In genomic region chr20:63736893-63737689, GRCh38 we compare ENCODE assay signal across 9 cellular contexts. TPM values are rescaled to one million over a fixed set of nuclear protein-coding genes. Genes with fewer than 3 reads are reported as not detected.
DNase-seq lines count a peak whose midpoint lies in the region; ATAC-seq and TF ChIP-seq lines count a peak whose summit lies in the region.
"Had no signal": no experiment of that assay in that cellular context is flagged by ENCODE, and none has a peak within 500 bp of the region (broad histone marks: within the 10 kb centered on the region; RNA-seq: fewer than 3 reads in every experiment).

No MANE protein-coding gene starts in this region.

- no peak for TF ChIP-seq CTCF in SK-N-SH (IDR thresholded peaks at IDR 0.05)
- TF ChIP-seq CTCF in activated CD8-positive, alpha-beta T cell treated with anti-CD3 and anti-CD28 coated beads for 36 hours (IDR thresholded peaks at IDR 0.05) = no peak
- no peak for TF ChIP-seq CTCF in thoracic aorta (IDR thresholded peaks at IDR 0.05)
- TF ChIP-seq CTCF in PC-3 (conservative IDR thresholded peaks at IDR 0.05; ENCODE audit: low read depth, low read length) = no peak

- H3K9me3 Mint-ChIP-seq in activated CD8-positive, alpha-beta T cell treated with anti-CD3 and anti-CD28 coated beads for 36 hours = no peaks in the 10 kb centered on the region

- no peak for ATAC-seq in SK-N-SH treated with all-trans-retinoic acid at 6 μM for 48 hours
- ATAC-seq in activated CD8-positive, alpha-beta T cell treated with anti-CD3 and anti-CD28 coated beads for 36 hours = peak; percentile 24
- ATAC-seq in thoracic aorta (ENCODE audit: insufficient number of reproducible peaks, low FRiP score, low read depth) = no peak
- no peak for ATAC-seq in PC-3
- ATAC-seq in GM18861 (IDR thresholded peaks at IDR 0.05; ENCODE audit: unreplicated experiment) = no peak

- DNase-seq in SK-N-SH = peak; percentile 31
- DNase-seq in activated CD8-positive, alpha-beta T cell treated with anti-CD3 and anti-CD28 coated beads for 36 hours = peak; percentile 75
- no peak for DNase-seq in thoracic aorta (ENCODE audit: low spot score)
- DNase-seq in hepatic stellate cell (ENCODE audit: low spot score) = no peak
- DNase-seq in PC-3 = no peak
- DNase-seq: NCI-H1092 treated with DMSO at 0.1 percent for 48 hours had no signal

- no peaks in the 10 kb centered on the region for H3K9me3 ChIP-seq in SK-N-SH
- H3K9me3 ChIP-seq in iPS-15b (ENCODE audit: control insufficient read depth, insufficient read depth, low read length) = no peaks in the 10 kb centered on the region
- H3K9me3 ChIP-seq in thoracic aorta = no peaks in the 10 kb centered on the region
- H3K9me3 ChIP-seq in PC-3 (ENCODE audit: low read length) = no peaks in the 10 kb centered on the region

- H3K79me2 ChIP-seq in SK-N-SH (ENCODE audit: insufficient read depth) = peaks cover 18% of the 10 kb centered on the region
- peaks cover 18% of the 10 kb centered on the region for H3K79me2 ChIP-seq in PC-3 (ENCODE audit: low read length)

- peaks cover 9% of the 10 kb centered on the region for H3F3A ChIP-seq in SK-N-SH (replicated peaks; ENCODE audit: insufficient read depth)
- no peaks in the 10 kb centered on the region for H3F3A ChIP-seq in PC-3 (ENCODE audit: low read length, unreplicated experiment)

- H3K36me3 ChIP-seq in SK-N-SH (replicated peaks in 1 of 2; ENCODE audit: control insufficient read depth in 1 of 2, insufficient read depth in 2 of 2, low read length in 1 of 2) (peaks cover 0 to 23% of the 10 kb centered on the region in 2 experiments), iPS-15b (ENCODE audit: control insufficient read depth, insufficient read depth, low read length) (peaks cover 33% of the 10 kb centered on the region), thoracic aorta (peaks cover 37% of the 10 kb centered on the region), PC-3 (ENCODE audit: low read depth, low read length) (peaks cover 4% of the 10 kb centered on the region)

- peak overlapping the region; percentile 79 for H3K27ac Mint-ChIP-seq in activated CD8-positive, alpha-beta T cell treated with anti-CD3 and anti-CD28 coated beads for 36 hours

- H3K4me1 ChIP-seq in SK-N-SH (ENCODE audit: control insufficient read depth in 1 of 2, insufficient read depth in 2 of 2, low read depth in 1 of 2, low read length in 1 of 2) (peaks cover 0 to 14% of the 10 kb centered on the region in 2 experiments; a peak in 1 of 4 replicates), iPS-15b (ENCODE audit: control insufficient read depth, insufficient read depth, low read length) (no peaks in the 10 kb centered on the region), thoracic aorta (ENCODE audit: control insufficient read depth in 1 of 2, low read depth in 2 of 2) (peaks cover 17 to 24% of the 10 kb centered on the region in 2 donors), PC-3 (ENCODE audit: insufficient read depth, low read length) (peaks cover 12% of the 10 kb centered on the region)

- H3K36me3 Mint-ChIP-seq in activated CD8-positive, alpha-beta T cell treated with anti-CD3 and anti-CD28 coated beads for 36 hours (ENCODE audit: low read depth) = peaks cover 11% of the 10 kb centered on the region

- H3K9me2 ChIP-seq in SK-N-SH = no peaks in the 10 kb centered on the region
- H3K9me2 ChIP-seq in PC-3 (replicated peaks; ENCODE audit: low read length) = no peaks in the 10 kb centered on the region

- TF ChIP-seq RAD21 in SK-N-SH (IDR thresholded peaks at IDR 0.05; ENCODE audit: low read length) = no peak

- CTCF ChIA-PET in SK-N-SH (lab: Yijun Ruan, JAX) = interaction anchor here (1.4 to 1.7 kb wide), 2 partner anchors 12 to 38 kb away, joined by 3 to 6 read pairs; no protein-coding TSS in a partner anchor
- CTCF ChIA-PET in activated CD8-positive, alpha-beta T cell treated with anti-CD3 and anti-CD28 coated beads for 36 hours (lab: Charles Lee) = interaction anchor here (0.8 to 2.4 kb wide), 9 partner anchors 14 to 244 kb away, joined by 3 to 17 read pairs (median 5); partner anchors contain the start of genes ARFRP1, PRPF6, PTK6 and ZGPAT
- CTCF ChIA-PET in PC-3 (lab: Charles Lee) = no interaction called here

- no peak overlapping the region for H3K9ac ChIP-seq in SK-N-SH
- peak overlapping the region; percentile 12 for H3K9ac ChIP-seq in iPS-15b (ENCODE audit: low read depth, low read length)
- no peak overlapping the region for H3K9ac ChIP-seq in PC-3 (ENCODE audit: low read length)

- 87% methylated on average over 9 of the region's 30 CpGs for WGBS in SK-N-SH (ENCODE audit: low lambda C conversion rate)

- H3K27ac ChIP-seq in SK-N-SH (ENCODE audit: low read depth in 2 of 2, low read length in 1 of 2) = no peak overlapping the region
- no peak overlapping the region for H3K27ac ChIP-seq in thoracic aorta
- H3K27ac ChIP-seq in PC-3 (ENCODE audit: low read length) = no peak overlapping the region

- BruUV-seq in PC-3 (replicated peaks; lab: Mats Ljungman, UMichigan) = no TSS peak

- peak overlapping the region; percentile 72 for H3K4me3 Mint-ChIP-seq in activated CD8-positive, alpha-beta T cell treated with anti-CD3 and anti-CD28 coated beads for 36 hours

- intact Hi-C loops in activated CD8-positive, alpha-beta T cell treated with anti-CD3 and anti-CD28 coated beads for 36 hours (cut with micrococcal nuclease) = no loop called here
- intact Hi-C loops in PC-3 (cut with micrococcal nuclease) = no loop called here

- H2AFZ ChIP-seq in SK-N-SH (ENCODE audit: low read depth) (no peak overlapping the region), PC-3 (ENCODE audit: low read length) (no peak overlapping the region)

- no peak for TF ChIP-seq EP300 in SK-N-SH (IDR thresholded peaks at IDR 0.05; ENCODE audit: borderline replicate concordance in 1 of 2, low read depth in 1 of 2, low read length in 1 of 2)

- H3K4me2 ChIP-seq in SK-N-SH (no peak overlapping the region), PC-3 (ENCODE audit: low read length) (no peak overlapping the region)

- H3K4me3 ChIP-seq in SK-N-SH (ENCODE audit: low read depth in 2 of 2, low read length in 1 of 2) (no peak overlapping the region), iPS-15b (ENCODE audit: low read depth, low read length) (peak overlapping the region; percentile 18), thoracic aorta (peak overlapping the region; percentile 44), PC-3 (ENCODE audit: low read length) (no peak overlapping the region)

- H4K20me1 ChIP-seq in SK-N-SH (ENCODE audit: insufficient read depth) = peaks cover 12% of the 10 kb centered on the region
- no peaks in the 10 kb centered on the region for H4K20me1 ChIP-seq in PC-3 (ENCODE audit: low read length)

- peaks cover 26% of the 10 kb centered on the region for H3K4me1 Mint-ChIP-seq in activated CD8-positive, alpha-beta T cell treated with anti-CD3 and anti-CD28 coated beads for 36 hours (ENCODE audit: low read depth)

- POLR2A ChIA-PET in SK-N-SH (lab: Yijun Ruan, JAX) (no interaction called here), PC-3 (lab: Charles Lee; ENCODE audit: unreplicated experiment) (interaction anchor here (0.6 kb wide), 1 partner anchor 29 kb away, joined by 5 read pairs; the partner anchor contains the start of genes ARFRP1 and ZGPAT)
- POLR2A ChIA-PET in activated CD8-positive, alpha-beta T cell treated with anti-CD3 and anti-CD28 coated beads for 36 hours (lab: Charles Lee) = interaction anchor here (0.6 to 2.0 kb wide), 10 partner anchors 10 to 216 kb away, joined by 3 to 12 read pairs (median 4); partner anchors contain the start of genes ARFRP1, PPDPF and ZGPAT

- H3K27me3 ChIP-seq in SK-N-SH (ENCODE audit: insufficient read depth) (no peaks in the 10 kb centered on the region), iPS-15b (ENCODE audit: control insufficient read depth, insufficient read depth, low read length) (no peaks in the 10 kb centered on the region), thoracic aorta (replicated peaks; ENCODE audit: insufficient read depth) (no peaks in the 10 kb centered on the region), PC-3 (ENCODE audit: low read length) (no peaks in the 10 kb centered on the region)

- no peaks in the 10 kb centered on the region for H3K27me3 Mint-ChIP-seq in activated CD8-positive, alpha-beta T cell treated with anti-CD3 and anti-CD28 coated beads for 36 hours

TF ChIP-seq in SK-N-SH, 30 proteins besides CTCF, POLR2A, EP300 and RAD21 (continues in another document):
- no peak for TF ChIP-seq RFX5 (IDR thresholded peaks at IDR 0.05; ENCODE audit: low read length)

TF ChIP-seq in SK-N-SH treated with all-trans-retinoic acid at 6 μM for 48 hours, 23 proteins besides CTCF, POLR2A, EP300 and RAD21 (continues in another document):
- TF ChIP-seq ISL1 (CRISPR knock-in tag; IDR thresholded peaks at IDR 0.05) (no peak), BACH2 (CRISPR knock-in tag; IDR thresholded peaks at IDR 0.05; ENCODE audit: borderline replicate concordance) (no peak)

RNA-seq across cellular contexts. Expression of gene LIME1, which starts 0.6 kb away (rescaled TPM):
- polyA plus RNA-seq in SK-N-SH (2012; rRNA removed) = 10.9 and 12.3 TPM in 2 replicates
- 1.0 and 2.1 TPM in 2 replicates for polyA plus RNA-seq in SK-N-SH (2012; cell fraction: cytosol; rRNA removed)
- 118 and 180 TPM in 2 replicates for polyA plus RNA-seq in SK-N-SH (2012; cell fraction: nucleus; rRNA removed)
- total RNA-seq in activated CD8-positive, alpha-beta T cell treated with anti-CD3 and anti-CD28 coated beads for 36 hours = 10 to 100 TPM; 15.5 to 16.8 TPM
- total RNA-seq in thoracic aorta (10 to 100 TPM; 15.6 to 26.5 TPM), PC-3 (2014; rRNA removed) (17.3 and 18.6 TPM in 2 replicates)

RNA-seq across cellular contexts. Expression of gene SLC2A4RG, which starts 2.5 kb away (rescaled TPM):
- 75.5 and 90.9 TPM in 2 replicates for polyA plus RNA-seq in SK-N-SH (2012; rRNA removed)
- 31.3 and 46.7 TPM in 2 replicates for polyA plus RNA-seq in SK-N-SH (2012; cell fraction: cytosol; rRNA removed)
- 338 and 518 TPM in 2 replicates for polyA plus RNA-seq in SK-N-SH (2012; cell fraction: nucleus; rRNA removed)
- 10 to 100 TPM; 38.5 to 39.8 TPM for total RNA-seq in activated CD8-positive, alpha-beta T cell treated with anti-CD3 and anti-CD28 coated beads for 36 hours
- total RNA-seq in thoracic aorta = 100 to 1,000 TPM in 1 of 2 donors, 10 to 100 TPM in 1; 36.2 to 103 TPM
- total RNA-seq in PC-3 (2014; rRNA removed) = 116 TPM in 2 replicates

RNA-seq across cellular contexts. Expression of gene ZGPAT, which starts 29.3 kb away (rescaled TPM):
- polyA plus RNA-seq in SK-N-SH (2012; rRNA removed) = 33.7 and 36.8 TPM in 2 replicates
- 9.8 and 14.3 TPM in 2 replicates for polyA plus RNA-seq in SK-N-SH (2012; cell fraction: cytosol; rRNA removed)
- polyA plus RNA-seq in SK-N-SH (2012; cell fraction: nucleus; rRNA removed) = 152 and 206 TPM in 2 replicates
- total RNA-seq in activated CD8-positive, alpha-beta T cell treated with anti-CD3 and anti-CD28 coated beads for 36 hours = 10 to 100 TPM; 22.4 to 22.5 TPM
- total RNA-seq in thoracic aorta (10 to 100 TPM; 32.6 to 41.1 TPM), PC-3 (2014; rRNA removed) (37.9 and 56.8 TPM in 2 replicates)

RNA-seq across cellular contexts. Expression of gene ARFRP1, which starts 29.3 kb away (rescaled TPM):
- polyA plus RNA-seq in SK-N-SH (2012; rRNA removed) = 65.4 and 72.8 TPM in 2 replicates
- polyA plus RNA-seq in SK-N-SH (2012; cell fraction: cytosol; rRNA removed) = 47.9 and 57.4 TPM in 2 replicates
- polyA plus RNA-seq in SK-N-SH (2012; cell fraction: nucleus; rRNA removed) = 132 and 145 TPM in 2 replicates
- 10 to 100 TPM; 41.7 to 44.2 TPM for total RNA-seq in activated CD8-positive, alpha-beta T cell treated with anti-CD3 and anti-CD28 coated beads for 36 hours
- total RNA-seq in thoracic aorta (10 to 100 TPM; 56.4 to 57.8 TPM), PC-3 (2014; rRNA removed) (71.2 and 73.5 TPM in 2 replicates)

RNA-seq across cellular contexts. Expression of gene TNFRSF6B, which starts 40.6 kb away (rescaled TPM):
- polyA plus RNA-seq in SK-N-SH (2012; rRNA removed) = 8.2 and 9.4 TPM in 2 replicates
- polyA plus RNA-seq in SK-N-SH (2012; cell fraction: cytosol; rRNA removed) = 3.6 and 6.1 TPM in 2 replicates
- 18.3 and 28.9 TPM in 2 replicates for polyA plus RNA-seq in SK-N-SH (2012; cell fraction: nucleus; rRNA removed)
- not detected for total RNA-seq in activated CD8-positive, alpha-beta T cell treated with anti-CD3 and anti-CD28 coated beads for 36 hours
- total RNA-seq in thoracic aorta (10 to 100 TPM; 32.9 to 98.9 TPM), PC-3 (2014; rRNA removed) (41.6 and 59.0 TPM in 2 replicates)

Comparison
In these comparisons a context has a peak if more than half of its experiments do, and no peak if none do; other contexts are left out.
1. DNase-seq: peak in SK-N-SH (single experiment) and activated CD8-positive, alpha-beta T cell treated with anti-CD3 and anti-CD28 coated beads for 36 hours (single experiment); none in thoracic aorta (single experiment), hepatic stellate cell (single experiment) and PC-3 (single experiment).
2. H3K4me3 ChIP-seq: peak in iPS-15b (single experiment) and thoracic aorta (single experiment); none in SK-N-SH (0 of 2) and PC-3 (single experiment).